Comparison of ENCODE assay signal across 25 cellular contexts in genomic region chr1:94642617-94643315, GRCh38.
"Had no signal": no experiment of that assay in that cellular context is flagged by ENCODE, and none has a peak within 500 bp of the region (broad histone marks: within the 10 kb centered on the region; RNA-seq: fewer than 3 reads in every experiment).

No MANE protein-coding gene starts in this region.

- H3K4me3 ChIP-seq: body of pancreas, esophagus muscularis mucosa, left ventricle myocardium inferior, ovary, sigmoid colon, smooth muscle cell, stomach, thyroid gland had no signal

- H3K9me3 ChIP-seq: body of pancreas, neutrophil, ovary, sigmoid colon, stomach, thyroid gland had no signal

- H3K27me3 ChIP-seq: body of pancreas, esophagus muscularis mucosa, neutrophil, ovary, sigmoid colon, stomach, thyroid gland had no signal

- DNase-seq: activated CD4-positive, alpha-beta T cell treated with anti-CD3 and anti-CD28 coated beads for 4 hours; activated CD4-positive, alpha-beta T cell treated with anti-CD3 and anti-CD28 coated beads, Interleukin-2, amount 50 U/mL, for 4 hours; activated CD4-positive, CD25-positive, alpha-beta regulatory T cell; activated naive CD4-positive, alpha-beta T cell; activated T-cell treated with anti-CD3 and anti-CD28 coated beads for 4 hours; activated T-cell treated with anti-CD3 and anti-CD28 coated beads, Interleukin-2, amount 50 U/mL, for 72 hours; anterior cingulate cortex; body of pancreas; cortex of kidney; foreskin melanocyte; left ventricle myocardium inferior; naive B cell; nephron progenitor cell; ovary; sigmoid colon; stimulated activated CD4-positive, alpha-beta T cell treated with anti-CD3 and anti-CD28 coated beads, Interleukin-1b, Interleukin-23, amount 100 ng/mL, for 48 hours; stimulated activated naive B cell treated with anti-CD40 and anti-IgM and Interleukin-4, amounts not matched to agents 10 μg/mL and 1 μg/mL and 100 μg/mL, for 72 hours; stomach; thyroid gland had no signal

- FAIRE-seq: endothelial cell of umbilical vein, islet of Langerhans had no signal

- H3K27ac ChIP-seq: body of pancreas, esophagus muscularis mucosa, left ventricle myocardium inferior, neutrophil, ovary, sigmoid colon, thyroid gland had no signal

- H3K4me1 ChIP-seq: left ventricle myocardium inferior, thyroid gland had no signal

- H3K36me3 ChIP-seq: esophagus muscularis mucosa, left ventricle myocardium inferior, neutrophil, ovary, sigmoid colon, stomach, thyroid gland had no signal

- ATAC-seq: activated naive CD4-positive, alpha-beta T cell treated with anti-CD3 and anti-CD28 coated beads, Interleukin-2, amount 50 U/mL, for 72 hours; activated T-cell treated with anti-CD3 and anti-CD28 coated beads, Interleukin-2, amount 50 U/mL, for 72 hours; body of pancreas; stimulated activated naive B cell treated with anti-CD40 and anti-IgM and Interleukin-4, amounts not matched to agents 10 μg/mL and 1 μg/mL and 100 μg/mL, for 72 hours had no signal

- H3K4me2 ChIP-seq: smooth muscle cell had no signal
